8 cellular contexts compared by ENCODE assay signal in the genomic region with DNA sequence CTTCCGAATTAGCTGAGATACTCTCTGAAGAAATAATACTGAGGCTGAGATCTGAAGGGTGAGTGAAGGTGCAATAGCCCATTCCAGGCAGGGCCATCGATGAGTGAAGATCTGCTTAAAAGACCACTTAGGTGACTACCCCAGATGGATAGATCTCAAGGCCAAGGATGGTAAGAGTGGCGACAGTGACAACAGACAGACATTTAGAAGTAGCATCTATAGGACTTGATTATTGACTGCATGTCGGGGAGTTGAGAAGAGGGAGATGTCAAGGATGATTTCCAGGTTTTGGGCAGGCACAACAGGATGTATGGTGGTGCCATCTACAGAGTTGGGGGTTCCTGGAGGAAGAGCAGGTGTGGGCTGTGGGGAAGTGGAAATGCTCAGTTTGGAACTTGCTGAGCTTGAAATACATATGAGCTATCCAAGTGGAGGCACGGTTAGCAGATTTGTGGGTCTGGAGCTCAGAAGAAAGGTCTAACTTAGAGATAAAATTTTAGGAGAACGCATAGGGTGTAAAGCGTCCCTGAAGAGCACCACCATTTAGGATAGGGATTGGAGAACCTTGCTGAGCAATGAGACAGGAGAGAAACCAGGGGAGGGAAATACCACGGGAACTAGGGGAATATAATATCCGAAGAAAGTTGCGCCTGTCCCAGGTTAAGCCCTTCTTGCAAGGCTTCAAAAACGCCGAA. TPM values are rescaled to one million over a fixed set of nuclear protein-coding genes. Genes with fewer than 3 reads are reported as not detected.
DNase-seq lines count a peak whose midpoint lies in the region; ATAC-seq and TF ChIP-seq lines count a peak whose summit lies in the region.

No MANE protein-coding gene starts in this region.

- TF ChIP-seq CTCF in activated B cell treated with CpG ODN at 0.5 μM for 24 hours (IDR thresholded peaks at IDR 0.05) (no peak), foreskin fibroblast (IDR thresholded peaks at IDR 0.05; ENCODE audit: low read depth, low read length) (no peak), omental fat pad (IDR thresholded peaks at IDR 0.05) (no peak)

- H3K27me3 Mint-ChIP-seq in T-helper 2 cell treated with Interferon-gamma antibody and Interleukin-4, amounts not matched to agents 5 μg/mL and 100 μg/mL, for 36 hours (ENCODE audit: low read depth): no peaks in the 10 kb centered on the region
- H3K27me3 Mint-ChIP-seq in activated B cell treated with CpG ODN at 0.5 μM for 24 hours: no peaks in the 10 kb centered on the region

- CTCF ChIA-PET in activated B cell treated with CpG ODN at 0.5 μM for 24 hours (lab: Charles Lee): interaction anchor here (2.6 kb wide), 1 partner anchor 173 kb away, joined by 16 read pairs; no protein-coding TSS in a partner anchor

- no peaks in the 10 kb centered on the region for H3K9me3 Mint-ChIP-seq in T-helper 2 cell treated with Interferon-gamma antibody and Interleukin-4, amounts not matched to agents 5 μg/mL and 100 μg/mL, for 36 hours
- H3K9me3 Mint-ChIP-seq in activated B cell treated with CpG ODN at 0.5 μM for 24 hours: no peaks in the 10 kb centered on the region

- intact Hi-C loops in activated B cell treated with CpG ODN at 0.5 μM for 24 hours (cut with micrococcal nuclease): loop anchor here (1.0 to 5.0 kb wide), 7 partner anchors 20 to 767 kb away; a partner anchor contains a TSS

- peak overlapping the region; percentile 73 to 84 for H3K4me3 ChIP-seq in foreskin fibroblast (ENCODE audit: low read depth in 1 of 2, low read length in 2 of 2)

- DNase-seq in T-helper 2 cell treated with Interferon-gamma antibody and Interleukin-4, amounts not matched to agents 5 μg/mL and 100 μg/mL, for 36 hours (ENCODE audit: low spot score): no peak
- DNase-seq in T-helper 2 cell (no peak), activated B cell treated with CpG ODN at 0.5 μM for 24 hours (no peak), foreskin fibroblast (no peak), omental fat pad (ENCODE audit: low spot score) (no peak)
- DNase-seq in activated CD4-positive, CD25-positive, alpha-beta regulatory T cell (lab: John Stamatoyannopoulos, UW): no peak

- peaks cover 24% of the 10 kb centered on the region for H3K4me1 Mint-ChIP-seq in T-helper 2 cell treated with Interferon-gamma antibody and Interleukin-4, amounts not matched to agents 5 μg/mL and 100 μg/mL, for 36 hours (ENCODE audit: low read depth)
- H3K4me1 Mint-ChIP-seq in activated B cell treated with CpG ODN at 0.5 μM for 24 hours: peaks cover 17% of the 10 kb centered on the region

- peak; percentile 3 for ATAC-seq in HG03354 (IDR thresholded peaks at IDR 0.05; ENCODE audit: poor library complexity, severe bottlenecking, unreplicated experiment)
- no peak for ATAC-seq in activated B cell treated with CpG ODN at 0.5 μM for 24 hours (ENCODE audit: low read depth)
- peak; percentile 26 for ATAC-seq in omental fat pad (ENCODE audit: low FRiP score)
- ATAC-seq in HG03520 (IDR thresholded peaks at IDR 0.05; ENCODE audit: unreplicated experiment): no peak

- peaks cover 13% of the 10 kb centered on the region for H3K36me3 Mint-ChIP-seq in T-helper 2 cell treated with Interferon-gamma antibody and Interleukin-4, amounts not matched to agents 5 μg/mL and 100 μg/mL, for 36 hours (ENCODE audit: low read depth)
- H3K36me3 Mint-ChIP-seq in activated B cell treated with CpG ODN at 0.5 μM for 24 hours (ENCODE audit: low read depth): peaks cover 18% of the 10 kb centered on the region

- POLR2A ChIA-PET in activated B cell treated with CpG ODN at 0.5 μM for 24 hours (lab: Charles Lee): interaction anchor here (0.9 to 2.6 kb wide), 10 partner anchors 12 to 691 kb away, joined by 3 to 46 read pairs (median 4); a partner anchor contains a TSS

- H3K4me3 Mint-ChIP-seq in T-helper 2 cell treated with Interferon-gamma antibody and Interleukin-4, amounts not matched to agents 5 μg/mL and 100 μg/mL, for 36 hours: peak overlapping the region; percentile 83
- H3K4me3 Mint-ChIP-seq in activated B cell treated with CpG ODN at 0.5 μM for 24 hours: peak overlapping the region; percentile 89

- peak overlapping the region; percentile 89 for H3K27ac Mint-ChIP-seq in T-helper 2 cell treated with Interferon-gamma antibody and Interleukin-4, amounts not matched to agents 5 μg/mL and 100 μg/mL, for 36 hours
- peak overlapping the region; percentile 99 for H3K27ac Mint-ChIP-seq in activated B cell treated with CpG ODN at 0.5 μM for 24 hours

RNA-seq across cellular contexts. Expression of a gene that starts 0.7 kb away (rescaled TPM):
- 20.1 and 21.6 TPM in 2 replicates for total RNA-seq in activated B cell treated with CpG ODN at 0.5 μM for 24 hours
- total RNA-seq in omental fat pad: 10 to 100 TPM; 22.5 to 44.8 (median 26.4) TPM

RNA-seq across cellular contexts. Expression of a gene that starts 28.4 kb away (rescaled TPM):
- total RNA-seq in activated B cell treated with CpG ODN at 0.5 μM for 24 hours (10.4 and 11.2 TPM in 2 replicates), omental fat pad (10 to 100 TPM in 2 of 4 donors, 1 to 10 TPM in 2; 6.2 to 46.4 (median 11.1) TPM)

RNA-seq across cellular contexts. Expression of a gene that starts 29.3 kb away (rescaled TPM):
- 0.54 and 0.75 TPM in 2 replicates for total RNA-seq in activated B cell treated with CpG ODN at 0.5 μM for 24 hours
- total RNA-seq in omental fat pad: 1 to 10 TPM in 3 of 4 donors, under 1 TPM in 1; 0.56 to 4.0 (median 1.7) TPM

RNA-seq across cellular contexts. Expression of a gene that starts 46.5 kb away (rescaled TPM):
- 0.33 and 0.71 TPM in 2 replicates for total RNA-seq in activated B cell treated with CpG ODN at 0.5 μM for 24 hours
- 1 to 10 TPM in 1 of 4 donors, under 1 TPM in 3; 0.19 to 2.8 (median 0.36) TPM for total RNA-seq in omental fat pad

Comparison
In these comparisons a context has a peak if more than half of its experiments do, and no peak if none do; other contexts are left out.
1. ATAC-seq: peak in HG03354 (single experiment) and omental fat pad (single experiment); none in activated B cell treated with CpG ODN at 0.5 μM for 24 hours (single experiment) and HG03520 (single experiment).